7 cellular contexts compared by ENCODE assay signal in genomic region chr3:127624074-127624473, GRCh38.
"Had no signal": no experiment of that assay in that cellular context is flagged by ENCODE, and none has a peak within 500 bp of the region (broad histone marks: within the 10 kb centered on the region; RNA-seq: fewer than 3 reads in every experiment).

No MANE protein-coding gene starts in this region.

- H3K27ac ChIP-seq: GM23248, KMS-11 had no signal

- DNase-seq: GM23248, GOT3, H7, IMR-90, KBM-7 had no signal

- H3K4me3 ChIP-seq: GM23248, HAP-1 had no signal

- H3K4me1 ChIP-seq: HAP-1 had no signal
